In the genomic region with DNA sequence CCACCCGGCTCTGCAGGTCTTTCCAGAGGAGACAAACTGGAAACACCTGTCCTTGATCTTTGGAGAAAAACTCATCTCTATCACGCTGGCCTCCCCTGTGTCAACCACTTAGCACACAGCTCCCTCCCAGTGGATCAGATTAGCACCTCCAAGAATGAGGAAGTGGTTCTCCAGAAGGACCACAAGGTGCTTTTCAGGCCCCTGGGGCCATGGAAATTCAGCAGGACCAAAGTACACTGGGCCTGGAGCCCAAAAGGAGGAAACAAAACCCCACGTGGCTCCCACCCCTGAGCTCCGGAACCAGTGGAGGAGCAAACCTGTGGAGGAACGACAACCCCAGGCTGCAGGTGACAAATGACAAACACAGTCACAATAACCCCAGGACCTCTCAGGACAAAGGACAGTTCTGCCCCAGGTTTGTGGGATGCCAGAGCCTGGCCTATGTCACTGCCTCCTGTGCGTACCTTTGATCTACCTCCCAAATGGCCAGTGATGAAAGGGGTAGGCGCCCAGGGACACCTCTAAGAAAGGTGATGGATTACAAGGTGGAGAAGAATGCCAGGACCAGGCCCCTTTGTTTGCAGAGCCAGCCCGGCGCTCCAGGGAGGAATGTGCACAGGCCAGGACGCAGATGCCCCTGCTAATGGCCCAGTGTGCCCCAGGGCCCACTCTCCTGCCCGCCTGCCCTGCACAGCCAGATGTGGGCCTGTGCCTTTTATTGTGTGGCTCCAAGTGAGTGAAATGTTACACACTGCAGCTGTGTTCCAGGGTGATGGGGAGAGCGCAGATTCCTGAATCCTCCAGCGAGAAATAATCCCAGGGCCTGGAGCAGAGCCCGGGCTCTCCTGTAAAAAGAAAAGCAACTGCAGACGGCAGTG, we compare ENCODE assay signal across 8 cellular contexts. TPM values are rescaled to one million over a fixed set of nuclear protein-coding genes. Genes with fewer than 3 reads are reported as not detected.
DNase-seq lines count a peak whose midpoint lies in the region; ATAC-seq, FAIRE-seq and TF ChIP-seq lines count a peak whose summit lies in the region.

No MANE protein-coding gene starts in this region.

- peak overlapping the region; percentile 81 to 93 (median 91) for H3K27ac Mint-ChIP-seq in IgD-negative memory B cell

- TF ChIP-seq POLR2A in suprapubic skin (IDR thresholded peaks at IDR 0.05), result no peak
- no peak for TF ChIP-seq POLR2A in H54 (IDR thresholded peaks at IDR 0.05; ENCODE audit: low read depth, low read length)

- peaks cover 4% of the 10 kb centered on the region for H3K27me3 ChIP-seq in suprapubic skin

- peak overlapping the region; percentile 91 for H3K27ac ChIP-seq in VCaP
- peak overlapping the region; percentile 30 for H3K27ac ChIP-seq in suprapubic skin

- in situ Hi-C loops in GM13976 (cut with MboI; ENCODE audit: low sequenced_read_pairs, unreplicated experiment), result no loop called here

- ATAC-seq in HG02623 (IDR thresholded peaks at IDR 0.05; ENCODE audit: unreplicated experiment), result no peak

- FAIRE-seq in H54 (lab: Jason Lieb, UNC), result no peak

- peak overlapping the region; percentile 16 to 76 (median 62) for H3K4me3 Mint-ChIP-seq in IgD-negative memory B cell

- H3K27me3 Mint-ChIP-seq in IgD-negative memory B cell, result no peaks in the 10 kb centered on the region

- no peak for TF ChIP-seq EP300 in suprapubic skin (IDR thresholded peaks at IDR 0.05)

- H3K9me3 ChIP-seq in suprapubic skin, result no peaks in the 10 kb centered on the region

- H3K36me3 Mint-ChIP-seq in IgD-negative memory B cell, result no peaks in the 10 kb centered on the region

- no peak overlapping the region for H3K4me3 ChIP-seq in suprapubic skin

- DNase-seq in kidney tubule cell (ENCODE audit: low spot score), result peak; percentile 94
- no peak for DNase-seq in suprapubic skin (ENCODE audit: low spot score in 2 of 2)
- no peak for DNase-seq in T1000 (lab: John Stamatoyannopoulos, UW)
- DNase-seq in H54 (ENCODE audit: insufficient read length, low spot score), result no peak
- DNase-seq in GM13976 (ENCODE audit: low spot score), result no peak

- peaks cover 93% of the 10 kb centered on the region for H3K4me1 ChIP-seq in suprapubic skin

- TF ChIP-seq CTCF in VCaP (conservative IDR thresholded peaks at IDR 0.05), result no peak
- TF ChIP-seq CTCF in suprapubic skin (IDR thresholded peaks at IDR 0.05), result no peak
- TF ChIP-seq CTCF in GM13976 (IDR thresholded peaks at IDR 0.05; ENCODE audit: borderline replicate concordance, control extremely low read depth, extremely low read depth, insufficient read depth, missing control alignments), result no peak

- H3K4me1 Mint-ChIP-seq in IgD-negative memory B cell, result peaks cover 50 to 73% (median 67%) of the 10 kb centered on the region in 3 donors

- no peaks in the 10 kb centered on the region for H3K9me3 Mint-ChIP-seq in IgD-negative memory B cell

- WGBS in suprapubic skin, result 64% methylated on average over 11 of the region's 15 CpGs

- H3K36me3 ChIP-seq in suprapubic skin, result no peaks in the 10 kb centered on the region

RNA-seq across cellular contexts. Expression of a gene that starts 5.6 kb away (rescaled TPM):
- polyA plus RNA-seq in IgD-negative memory B cell, result 12.5 TPM
- total RNA-seq in suprapubic skin, result 10 to 100 TPM; 14.3 to 53.0 (median 31.9) TPM
